Comparison of ENCODE assay signal across 20 cellular contexts in the genomic region with DNA sequence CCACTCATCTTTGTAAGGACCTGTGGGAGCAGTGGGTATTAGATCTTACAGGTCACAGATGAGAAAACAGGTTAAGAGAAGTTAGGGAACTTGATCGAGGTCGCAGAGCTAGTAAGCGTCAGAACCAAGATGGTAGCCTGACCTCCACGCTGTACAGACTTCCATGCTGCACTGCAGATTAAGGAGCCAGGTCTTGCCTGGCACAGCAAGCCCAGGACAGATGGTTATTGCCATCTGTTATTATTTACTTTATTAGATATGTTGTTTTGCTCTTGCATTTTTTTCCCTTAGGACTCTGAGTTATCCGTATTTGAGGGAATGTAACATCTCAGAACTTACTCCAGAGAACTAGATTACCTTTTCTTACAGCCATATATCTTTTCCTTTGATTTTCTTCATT.
DNase-seq lines count a peak whose midpoint lies in the region; TF ChIP-seq lines count a peak whose summit lies in the region.
"Had no signal": no experiment of that assay in that cellular context is flagged by ENCODE, and none has a peak within 500 bp of the region (broad histone marks: within the 10 kb centered on the region; RNA-seq: fewer than 3 reads in every experiment).

No MANE protein-coding gene starts in this region.

- intact Hi-C loops in testis (cut with DNase I; ENCODE audit: low total_unique reads): no loop called here

- no peaks in the 10 kb centered on the region for H3K9me3 Mint-ChIP-seq in CD8-positive, alpha-beta memory T cell
- H3K9me3 Mint-ChIP-seq: CD4-positive, alpha-beta T cell; HFFc6; IgD-negative memory B cell had no signal

- no peak overlapping the region for H3K27ac Mint-ChIP-seq in CD8-positive, alpha-beta memory T cell
- H3K27ac Mint-ChIP-seq: CD4-positive, alpha-beta T cell; HFFc6; IgD-negative memory B cell had no signal

- CTCF ChIA-PET in CD8-positive, alpha-beta memory T cell (lab: Charles Lee): no interaction called here

- H3K9me3 ChIP-seq in testis: no peaks in the 10 kb centered on the region
- H3K9me3 ChIP-seq in CD8-positive, alpha-beta memory T cell (ENCODE audit: low read length): no peaks in the 10 kb centered on the region
- H3K9me3 ChIP-seq: A549 had no signal

- H3K4me3 Mint-ChIP-seq in CD8-positive, alpha-beta memory T cell: no peak overlapping the region
- H3K4me3 Mint-ChIP-seq: CD4-positive, alpha-beta T cell; HFFc6; IgD-negative memory B cell had no signal

- TF ChIP-seq POLR2A in testis (IDR thresholded peaks at IDR 0.05): no peak

- H3K4me1 Mint-ChIP-seq in CD8-positive, alpha-beta memory T cell: peaks cover 0 to 5% (median 0%) of the 10 kb centered on the region in 3 donors
- H3K4me1 Mint-ChIP-seq: IgD-negative memory B cell had no signal

- no peak for TF ChIP-seq CTCF in testis (IDR thresholded peaks at IDR 0.05)

- no peaks in the 10 kb centered on the region for H3K36me3 ChIP-seq in testis (ENCODE audit: low read depth, missing control alignments)
- no peaks in the 10 kb centered on the region for H3K36me3 ChIP-seq in CD8-positive, alpha-beta memory T cell (ENCODE audit: insufficient read depth, low read length)

- POLR2A ChIA-PET in CD8-positive, alpha-beta memory T cell (lab: Charles Lee): no interaction called here

- in situ Hi-C loops in G401 (cut with HindIII; ENCODE audit: low sequenced_read_pairs): no loop called here

- peaks cover 3 to 22% of the 10 kb centered on the region in 2 donors for H3K27me3 Mint-ChIP-seq in CD8-positive, alpha-beta memory T cell
- H3K27me3 Mint-ChIP-seq: IgD-negative memory B cell had no signal

- WGBS in testis, 2 donors: 89 to 95% methylated on average over 5 of the region's 5 CpGs

- H3K4me1 ChIP-seq in testis: no peaks in the 10 kb centered on the region
- no peaks in the 10 kb centered on the region for H3K4me1 ChIP-seq in CD8-positive, alpha-beta memory T cell (ENCODE audit: insufficient read depth, low read length)

- no peak overlapping the region for H3K27ac ChIP-seq in testis
- no peak overlapping the region for H3K27ac ChIP-seq in CD8-positive, alpha-beta memory T cell (ENCODE audit: low read depth, low read length)
- H3K27ac ChIP-seq: 22Rv1, A549, C4-2B had no signal

- H3K4me3 ChIP-seq in testis: no peak overlapping the region
- no peak overlapping the region for H3K4me3 ChIP-seq in CD8-positive, alpha-beta memory T cell (ENCODE audit: low read length)
- H3K4me3 ChIP-seq: A549 had no signal

- H3K27me3 ChIP-seq in testis: no peaks in the 10 kb centered on the region
- no peaks in the 10 kb centered on the region for H3K27me3 ChIP-seq in CD8-positive, alpha-beta memory T cell (ENCODE audit: insufficient read depth, low read length, poor library complexity, severe bottlenecking)

- DNase-seq in DMS 273 (lab: John Stamatoyannopoulos, UW; ENCODE audit: unreplicated experiment): peak; percentile 50
- no peak for DNase-seq in DMS 273 treated with DMSO at 0.1 percent for 48 hours (lab: John Stamatoyannopoulos, UW)
- DNase-seq in G401 (ENCODE audit: low spot score): peak; percentile 74
- peak; percentile 22 for DNase-seq in NCI-H2171 (lab: John Stamatoyannopoulos, UW)
- peak; percentile 69 for DNase-seq in cerebellar cortex (ENCODE audit: low spot score)
- no peak for DNase-seq in stimulated activated naive CD4-positive, alpha-beta T cell (lab: John Stamatoyannopoulos, UW)
- no peak for DNase-seq in testis
- no peak for DNase-seq in CD8-positive, alpha-beta memory T cell
- DNase-seq: AML-193; CD4-positive, alpha-beta T cell; DMS153; DMS79; GF-D8; GOT3; H7; HFFc6 had no signal

- H3K36me3 Mint-ChIP-seq in CD8-positive, alpha-beta memory T cell: no peaks in the 10 kb centered on the region
- H3K36me3 Mint-ChIP-seq: IgD-negative memory B cell had no signal

Comparison
In these comparisons a context has a peak if more than half of its experiments do, and no peak if none do; other contexts are left out.
1. DNase-seq: peak in DMS 273 (single experiment), G401 (single experiment), NCI-H2171 (single experiment) and cerebellar cortex (single experiment); none in DMS 273 treated with DMSO at 0.1 percent for 48 hours (single experiment), stimulated activated naive CD4-positive, alpha-beta T cell (0 of 6), testis (single experiment) and CD8-positive, alpha-beta memory T cell (0 of 5).